ENCODE assay signal across 8 cellular contexts in the genomic region with DNA sequence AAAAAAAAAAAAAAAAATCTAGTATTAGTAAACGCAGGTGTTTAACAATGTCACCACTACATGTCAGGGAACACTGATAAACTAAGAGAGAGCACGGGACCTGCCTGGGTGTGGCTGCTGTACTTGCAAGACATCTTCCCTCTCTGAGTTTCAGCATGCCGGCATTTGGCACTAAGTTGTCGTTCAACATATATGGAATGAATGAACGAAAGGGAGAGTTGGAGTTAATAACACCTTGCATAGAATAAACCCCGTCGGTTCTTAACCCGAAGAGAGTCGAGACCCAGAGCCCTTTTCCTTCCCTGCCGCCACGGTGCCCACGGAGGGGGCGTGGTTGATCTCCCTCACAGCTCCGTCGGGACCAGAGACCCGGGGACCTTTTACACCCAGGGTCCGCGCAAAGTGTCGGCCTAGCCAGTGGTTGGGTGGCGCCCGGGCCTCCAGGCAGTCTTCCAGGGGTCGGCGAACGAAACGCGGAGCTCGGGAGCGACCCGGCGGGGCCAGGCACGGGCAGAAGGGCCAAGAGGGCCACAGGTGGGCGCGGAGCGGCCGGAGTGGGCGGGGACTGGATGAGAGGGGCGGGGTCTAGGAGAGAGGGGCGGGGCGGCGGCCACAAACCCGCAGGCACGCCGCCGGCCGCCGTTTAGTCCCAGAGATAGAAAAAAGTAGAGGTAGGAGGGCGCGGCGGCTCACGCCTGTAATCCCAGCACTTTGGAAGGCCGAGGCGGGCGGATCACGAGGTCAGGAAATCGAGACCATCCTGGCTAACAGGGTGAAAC. TPM values are rescaled to one million over a fixed set of nuclear protein-coding genes. Genes with fewer than 3 reads are reported as not detected.
DNase-seq lines count a peak whose midpoint lies in the region; ATAC-seq and TF ChIP-seq lines count a peak whose summit lies in the region.

No MANE protein-coding gene starts in this region.

- RAD21 ChIA-PET in HCT116 (lab: Charles Lee; ENCODE audit: low non-redundant PET in 1 of 2, low total read pairs in 2 of 2, uncharacterized antibody in 2 of 2, unreplicated experiment in 2 of 2) = interaction anchor here (1.2 to 1.6 kb wide), 3 partner anchors 244 to 251 kb away, joined by 3 to 6 read pairs (median 3); no protein-coding TSS in a partner anchor

- TF ChIP-seq POLR2A in HCT116 (IDR thresholded peaks at IDR 0.05; ENCODE audit: borderline replicate concordance, extremely low read depth, insufficient read depth, insufficient read length) = peak; percentile 32

- BruUV-seq in HCT116 (replicated peaks; lab: Mats Ljungman, UMichigan) = no TSS peak

- peaks cover 28% of the 10 kb centered on the region for H3K79me2 ChIP-seq in HCT116 (ENCODE audit: insufficient read depth, low read length)

- H3K9ac ChIP-seq in ES-I3 (ENCODE audit: low read depth, low read length) = peak overlapping the region; percentile 91
- peak overlapping the region; percentile 100 for H3K9ac ChIP-seq in HCT116 (ENCODE audit: low read length)

- peak overlapping the region; percentile 79 to 100 for H3K4me3 ChIP-seq in HCT116 (replicated peaks in 1 of 2; ENCODE audit: low read depth in 1 of 2, low read length in 2 of 2)

- peaks cover 27% of the 10 kb centered on the region for H3K4me1 Mint-ChIP-seq in central memory CD8-positive, alpha-beta T cell

- peak overlapping the region; percentile 100 for H3K4me2 ChIP-seq in HCT116 (ENCODE audit: low read length)

- H3K9me2 ChIP-seq in HCT116 (ENCODE audit: insufficient read depth) = no peaks in the 10 kb centered on the region

- peak; percentile 29 for DNase-seq in HCT116 (ENCODE audit: low read depth, low spot score)
- peak; percentile 51 for DNase-seq in NCI-H146 (lab: John Stamatoyannopoulos, UW)
- DNase-seq in activated CD4-positive, CD25-positive, alpha-beta regulatory T cell treated with anti-CD3 and anti-CD28 coated beads, Interleukin-2, amount 50 U/mL, for 16 hours (ENCODE audit: low read depth, low spot score) = peak; percentile 41
- peak; percentile 32 to 33 for DNase-seq in central memory CD8-positive, alpha-beta T cell (ENCODE audit: low spot score in 2 of 2)
- peak; percentile 74 for DNase-seq in kidney tubule cell (ENCODE audit: low spot score)
- peak; percentile 22 to 42 for DNase-seq in stimulated activated CD4-positive, alpha-beta T cell treated with anti-CD3 and anti-CD28 coated beads, Interleukin-1b, Interleukin-23, amount 100 ng/mL, for 1 hour (ENCODE audit: low read depth in 2 of 2)
- DNase-seq in NCI-H1436 treated with DMSO at 0.1 percent for 48 hours (lab: John Stamatoyannopoulos, UW) = no peak

- H3K9me3 ChIP-seq in ES-I3 (ENCODE audit: control insufficient read depth, insufficient read depth, low read length) (no peaks in the 10 kb centered on the region), HCT116 (ENCODE audit: control insufficient read depth in 1 of 2, insufficient read depth in 1 of 2, low read depth in 1 of 2, low read length in 2 of 2) (no peaks in the 10 kb centered on the region)

- TF ChIP-seq RAD21 in HCT116 (IDR thresholded peaks at IDR 0.05; ENCODE audit: low read depth) = no peak

- intact Hi-C loops in HCT116 (cut with micrococcal nuclease) = no loop called here

- peak overlapping the region; percentile 96 for H2AFZ ChIP-seq in HCT116 (ENCODE audit: low read depth, low read length, poor library complexity, severe bottlenecking)

- peak; percentile 82 for ATAC-seq in HCT116
- peak; percentile 49 for ATAC-seq in central memory CD8-positive, alpha-beta T cell (replicated peaks; ENCODE audit: extremely low read depth, poor library complexity, severe bottlenecking)

- H3K27ac Mint-ChIP-seq in central memory CD8-positive, alpha-beta T cell (ENCODE audit: low read depth) = peak overlapping the region; percentile 98

- CTCF ChIA-PET in HCT116 (lab: Charles Lee) = interaction anchor here (0.7 to 2.4 kb wide), 14 partner anchors 9 to 286 kb away, joined by 3 to 17 read pairs (median 4); partner anchors contain the start of gene ATP6V0E1

- H3K4me1 ChIP-seq in ES-I3 (ENCODE audit: insufficient read depth, low read length) (peaks cover 4% of the 10 kb centered on the region; the same call in 1 of the 2 replicates), HCT116 (ENCODE audit: control insufficient read depth in 1 of 2, insufficient read depth in 2 of 2, low read length in 2 of 2) (peaks cover 7 to 46% of the 10 kb centered on the region in 2 experiments)

- H3K9me3 Mint-ChIP-seq in central memory CD8-positive, alpha-beta T cell = no peaks in the 10 kb centered on the region

- no peaks in the 10 kb centered on the region for H3K27me3 Mint-ChIP-seq in central memory CD8-positive, alpha-beta T cell

- no peaks in the 10 kb centered on the region for H4K20me1 ChIP-seq in HCT116 (ENCODE audit: insufficient read depth)

- POLR2A ChIA-PET in HCT116 (lab: Charles Lee) = interaction anchor here (0.5 to 1.8 kb wide), 8 partner anchors 14 to 770 kb away, joined by 3 to 5 read pairs (median 3); no protein-coding TSS in a partner anchor

- no peak for TF ChIP-seq CTCF in HCT116 (IDR thresholded peaks at IDR 0.05 in 2 of 3, conservative IDR thresholded peaks at IDR 0.05 in 1 of 3; ENCODE audit: borderline replicate concordance in 1 of 3, insufficient read depth in 1 of 3, low read depth in 2 of 3, low read length in 2 of 3)

- H3K27me3 ChIP-seq in HCT116 (ENCODE audit: insufficient read depth, low read length) = no peaks in the 10 kb centered on the region

- H3K27ac ChIP-seq in HCT116 (ENCODE audit: low read depth, low read length) = peak overlapping the region; percentile 63

- peaks cover 19% of the 10 kb centered on the region for H3K36me3 Mint-ChIP-seq in central memory CD8-positive, alpha-beta T cell (ENCODE audit: insufficient read depth)

- H3K36me3 ChIP-seq in ES-I3 (ENCODE audit: insufficient read depth, low read length) = no peaks in the 10 kb centered on the region
- H3K36me3 ChIP-seq in HCT116 (ENCODE audit: control insufficient read depth in 1 of 2, insufficient read depth in 2 of 2, low read length in 2 of 2) = peaks cover under 1 to 3% of the 10 kb centered on the region in 2 experiments; a peak in 2 of 4 replicates

- H3K4me3 Mint-ChIP-seq in central memory CD8-positive, alpha-beta T cell = peak overlapping the region; percentile 98

TF ChIP-seq in HCT116, 20 proteins besides CTCF, POLR2A, EP300 and RAD21:
- TF ChIP-seq, protein P1, sequence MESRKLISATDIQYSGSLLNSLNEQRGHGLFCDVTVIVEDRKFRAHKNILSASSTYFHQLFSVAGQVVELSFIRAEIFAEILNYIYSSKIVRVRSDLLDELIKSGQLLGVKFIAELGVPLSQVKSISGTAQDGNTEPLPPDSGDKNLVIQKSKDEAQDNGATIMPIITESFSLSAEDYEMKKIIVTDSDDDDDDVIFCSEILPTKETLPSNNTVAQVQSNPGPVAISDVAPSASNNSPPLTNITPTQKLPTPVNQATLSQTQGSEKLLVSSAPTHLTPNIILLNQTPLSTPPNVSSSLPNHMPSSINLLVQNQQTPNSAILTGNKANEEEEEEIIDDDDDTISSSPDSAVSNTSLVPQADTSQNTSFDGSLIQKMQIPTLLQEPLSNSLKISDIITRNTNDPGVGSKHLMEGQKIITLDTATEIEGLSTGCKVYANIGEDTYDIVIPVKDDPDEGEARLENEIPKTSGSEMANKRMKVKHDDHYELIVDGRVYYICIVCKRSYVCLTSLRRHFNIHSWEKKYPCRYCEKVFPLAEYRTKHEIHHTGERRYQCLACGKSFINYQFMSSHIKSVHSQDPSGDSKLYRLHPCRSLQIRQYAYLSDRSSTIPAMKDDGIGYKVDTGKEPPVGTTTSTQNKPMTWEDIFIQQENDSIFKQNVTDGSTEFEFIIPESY (IDR thresholded peaks at IDR 0.05; ENCODE audit: extremely low read depth, insufficient replicate concordance, low read length) = peak; percentile 45
- TF ChIP-seq SP1 (IDR thresholded peaks at IDR 0.05; ENCODE audit: low read depth) (no peak), POLR2AphosphoS5 (IDR thresholded peaks at IDR 0.05; ENCODE audit: low read depth, low read length) (peak; percentile 26; the same call in 1 of the 2 replicates), SRF (IDR thresholded peaks at IDR 0.05; ENCODE audit: low read depth) (no peak)

RNA-seq across cellular contexts. Expression of gene RPL26L1, which starts 0.8 kb away (rescaled TPM):
- 58.3 TPM for total RNA-seq in HCT116 (2021; ENCODE audit: unreplicated experiment)
- 76.8 and 85.2 TPM in 2 replicates for polyA plus RNA-seq in HCT116 (2012)

RNA-seq across cellular contexts. Expression of gene ATP6V0E1, which starts 25.1 kb away (rescaled TPM):
- 84.6 TPM for total RNA-seq in HCT116 (2021; ENCODE audit: unreplicated experiment)
- polyA plus RNA-seq in HCT116 (2012) = 98.7 and 102 TPM in 2 replicates
